ENCODE assay signal across 25 cellular contexts in genomic region chr15:82698711-82699345, GRCh38. TPM values are rescaled to one million over a fixed set of nuclear protein-coding genes. Genes with fewer than 3 reads are reported as not detected.
DNase-seq lines count a peak whose midpoint lies in the region; ATAC-seq, FAIRE-seq and TF ChIP-seq lines count a peak whose summit lies in the region.
"Had no signal": no experiment of that assay in that cellular context is flagged by ENCODE, and none has a peak within 500 bp of the region (broad histone marks: within the 10 kb centered on the region; RNA-seq: fewer than 3 reads in every experiment).

No MANE protein-coding gene starts in this region.

- H3K36me3 Mint-ChIP-seq in natural killer cell treated with Interleukin-12 subunit alpha and Interleukin-12 subunit beta and Interleukin-15 and Interleukin-18, amount 100 ng/mL, for 72 hours: no peaks in the 10 kb centered on the region
- no peaks in the 10 kb centered on the region for H3K36me3 Mint-ChIP-seq in natural killer cell
- H3K36me3 Mint-ChIP-seq: CD8-positive, alpha-beta memory T cell had no signal

- peak; percentile 21 to 37 for ATAC-seq in natural killer cell treated with Interleukin-12 subunit alpha and Interleukin-12 subunit beta and Interleukin-15 and Interleukin-18, amount 100 ng/mL, for 72 hours
- ATAC-seq in natural killer cell (no peak), K562 (peak; percentile 56; the same call in 2 of the 3 replicates), GM21390 (IDR thresholded peaks at IDR 0.05; ENCODE audit: unreplicated experiment) (no peak)

- no peak for FAIRE-seq in K562 (lab: Jason Lieb, UNC)

- 23% methylated on average over 8 of the region's 8 CpGs for WGBS in K562 (ENCODE audit: insufficient coverage, low coverage, missing lambda C conversion rate)

- CTCF ChIA-PET in K562 (lab: Yijun Ruan, JAX; ENCODE audit: low intra/inter-chr PET ratio): no interaction called here

- H3K27me3 ChIP-seq in K562 (ENCODE audit: control insufficient read depth in 2 of 2, insufficient read depth in 2 of 2, low read length in 2 of 2) (peaks cover 14 to 20% of the 10 kb centered on the region in 2 experiments; a peak in 4 of 5 replicates), osteoblast (ENCODE audit: insufficient read depth, low read length) (no peaks in the 10 kb centered on the region), brain microvascular endothelial cell (replicated peaks) (no peaks in the 10 kb centered on the region)

- no peak overlapping the region for H2AFZ ChIP-seq in K562 (ENCODE audit: low read depth, low read length)
- no peak overlapping the region for H2AFZ ChIP-seq in osteoblast (ENCODE audit: low read length)
- H2AFZ ChIP-seq: GM23248 had no signal

- TF ChIP-seq POLR2A in K562 (conservative IDR thresholded peaks at IDR 0.05): no peak

- H3K27me3 Mint-ChIP-seq in natural killer cell treated with Interleukin-12 subunit alpha and Interleukin-12 subunit beta and Interleukin-15 and Interleukin-18, amount 100 ng/mL, for 72 hours: peaks cover 13 to 17% of the 10 kb centered on the region in 2 donors
- peaks cover 0 to 9% of the 10 kb centered on the region in 2 donors for H3K27me3 Mint-ChIP-seq in natural killer cell (ENCODE audit: low read depth in 2 of 2)

- POLR2A ChIA-PET in K562 (lab: Yijun Ruan, JAX): interaction anchor here (0.7 kb wide), 1 partner anchor 45 kb away, joined by 4 read pairs; no protein-coding TSS in a partner anchor

- H3K9me3 Mint-ChIP-seq in natural killer cell treated with Interleukin-12 subunit alpha and Interleukin-12 subunit beta and Interleukin-15 and Interleukin-18, amount 100 ng/mL, for 72 hours: no peaks in the 10 kb centered on the region
- no peaks in the 10 kb centered on the region for H3K9me3 Mint-ChIP-seq in natural killer cell
- H3K9me3 Mint-ChIP-seq: CD8-positive, alpha-beta memory T cell had no signal

- TF ChIP-seq RAD21 in K562 (CRISPR knock-in tag; conservative IDR thresholded peaks at IDR 0.05 in 1 of 2, IDR thresholded peaks at IDR 0.05 in 1 of 2): no peak

- TF ChIP-seq EP300 in K562 (IDR thresholded peaks at IDR 0.05; ENCODE audit: low read length): no peak

- H3K4me1 ChIP-seq in K562 (replicated peaks in 1 of 2; ENCODE audit: control insufficient read depth in 2 of 2, insufficient read depth in 2 of 2, low read length in 2 of 2) (peaks cover 5% of the 10 kb centered on the region in 2 experiments; a peak in 3 of 5 replicates), osteoblast (ENCODE audit: insufficient read depth, low read length) (no peaks in the 10 kb centered on the region)

- H3K27ac Mint-ChIP-seq in natural killer cell treated with Interleukin-12 subunit alpha and Interleukin-12 subunit beta and Interleukin-15 and Interleukin-18, amount 100 ng/mL, for 72 hours: no peak overlapping the region
- no peak overlapping the region for H3K27ac Mint-ChIP-seq in natural killer cell

- in situ Hi-C loops in K562 (cut with MboI) (no loop called here), brain microvascular endothelial cell (cut with HindIII; ENCODE audit: low pct_ligation_motif_present, low sequenced_read_pairs) (no loop called here)

- H3K9me3 ChIP-seq in K562 (replicated peaks; ENCODE audit: control insufficient read depth, insufficient read depth, low read depth, low read length) (no peaks in the 10 kb centered on the region), osteoblast (ENCODE audit: low read depth, low read length) (no peaks in the 10 kb centered on the region)
- H3K9me3 ChIP-seq: SK-N-SH had no signal

- H3K36me3 ChIP-seq in K562 (ENCODE audit: control insufficient read depth, insufficient read depth, low read length): no peaks in the 10 kb centered on the region
- no peaks in the 10 kb centered on the region for H3K36me3 ChIP-seq in osteoblast (ENCODE audit: insufficient read depth, low read length)
- no peaks in the 10 kb centered on the region for H3K36me3 ChIP-seq in brain microvascular endothelial cell (replicated peaks)

- TF ChIP-seq CTCF in natural killer cell (IDR thresholded peaks at IDR 0.05) (no peak), K562 (IDR thresholded peaks at IDR 0.05 in 2 of 3, conservative IDR thresholded peaks at IDR 0.05 in 1 of 3; ENCODE audit: insufficient read depth in 2 of 3, low read depth in 1 of 3, low read length in 3 of 3) (no peak), osteoblast (IDR thresholded peaks at IDR 0.05; ENCODE audit: extremely low read depth, low read depth, low read length) (no peak), brain microvascular endothelial cell (IDR thresholded peaks at IDR 0.05; ENCODE audit: low read depth, low read length, missing control alignments) (no peak)

- H3K9ac ChIP-seq in K562 (ENCODE audit: insufficient read depth in 1 of 2, low read depth in 2 of 2, low read length in 2 of 2): peak overlapping the region in 1 of 2 experiments; percentile 45; a peak in 2 of 4 replicates
- H3K9ac ChIP-seq: GM23248, SK-N-SH had no signal

- H3K9me1 ChIP-seq in K562 (ENCODE audit: control insufficient read depth, insufficient read depth, low read length): no peaks in the 10 kb centered on the region

- DNase-seq in natural killer cell treated with Interleukin-12 subunit alpha and Interleukin-12 subunit beta and Interleukin-15 and Interleukin-18, amount 100 ng/mL, for 72 hours (ENCODE audit: low spot score): no peak
- DNase-seq in natural killer cell (no peak), K562 (ENCODE audit: extremely low read depth in 1 of 4, low spot score in 3 of 4) (peak in 1 of 4 experiments; percentile 20), osteoblast (ENCODE audit: insufficient read length, low spot score, missing footprints) (peak; percentile 49), retina (no peak), brain microvascular endothelial cell (no peak)
- DNase-seq: 8988T; AML-193; C1 segment of cervical spinal cord; Calu3; CD8-positive, alpha-beta memory T cell; GDM1; GM23248; IMR-90; NCI-H1105; NCI-H146; NCI-H2029; NCI-H2227 treated with DMSO at 0.1 percent for 48 hours; NCI-H510A treated with DMSO at 0.1 percent for 48 hours; NCI-H748 treated with DMSO at 0.1 percent for 48 hours; SIG-M5; SK-N-SH had no signal

- BruUV-seq in K562 (replicated peaks; lab: Mats Ljungman, UMichigan): no TSS peak

- no peak overlapping the region for H3K4me3 Mint-ChIP-seq in natural killer cell treated with Interleukin-12 subunit alpha and Interleukin-12 subunit beta and Interleukin-15 and Interleukin-18, amount 100 ng/mL, for 72 hours
- H3K4me3 Mint-ChIP-seq in natural killer cell: no peak overlapping the region

- intact Hi-C loops in natural killer cell (cut with micrococcal nuclease): no loop called here
- intact Hi-C loops in K562 (cut with micrococcal nuclease): no loop called here

- H3K4me3 ChIP-seq in K562 (no peak overlapping the region), osteoblast (ENCODE audit: insufficient read depth, low read length) (no peak overlapping the region), brain microvascular endothelial cell (ENCODE audit: low read depth, low read length) (no peak overlapping the region)
- H3K4me3 ChIP-seq: GM23248 had no signal

- no peaks in the 10 kb centered on the region for H3K79me2 ChIP-seq in K562 (ENCODE audit: control insufficient read depth, insufficient read depth, low read length)
- no peaks in the 10 kb centered on the region for H3K79me2 ChIP-seq in osteoblast (ENCODE audit: insufficient read depth, low read length)

- H4K20me1 ChIP-seq in K562 (replicated peaks; ENCODE audit: control insufficient read depth, insufficient read depth, low read length) (no peaks in the 10 kb centered on the region), osteoblast (ENCODE audit: insufficient read depth, low read length) (no peaks in the 10 kb centered on the region)

- H3K27ac ChIP-seq in K562 (ENCODE audit: extremely low read depth, low read depth, low read length) (no peak overlapping the region), osteoblast (ENCODE audit: low read depth, low read length) (no peak overlapping the region), brain microvascular endothelial cell (no peak overlapping the region)
- H3K27ac ChIP-seq: GM23248, RWPE1 had no signal

- no peaks in the 10 kb centered on the region for H3K4me1 Mint-ChIP-seq in natural killer cell treated with Interleukin-12 subunit alpha and Interleukin-12 subunit beta and Interleukin-15 and Interleukin-18, amount 100 ng/mL, for 72 hours (ENCODE audit: low read depth in 2 of 2)
- H3K4me1 Mint-ChIP-seq in natural killer cell: no peaks in the 10 kb centered on the region
- H3K4me1 Mint-ChIP-seq: CD8-positive, alpha-beta memory T cell had no signal

- H3K4me2 ChIP-seq in K562 (ENCODE audit: insufficient read depth, low read length): no peak overlapping the region
- no peak overlapping the region for H3K4me2 ChIP-seq in osteoblast (ENCODE audit: insufficient read depth, low read length)
- H3K4me2 ChIP-seq: SK-N-SH had no signal

RNA-seq across cellular contexts. Expression of gene AP3B2, which starts 10.8 kb away (rescaled TPM):
- total RNA-seq in natural killer cell treated with Interleukin-12 subunit alpha and Interleukin-12 subunit beta and Interleukin-15 and Interleukin-18, amount 100 ng/mL, for 72 hours: 1 to 10 TPM; 1.1 to 1.4 TPM
- under 1 TPM in 1 of 3 donors, not detected in 2; 0.59 TPM for total RNA-seq in natural killer cell
- total RNA-seq in K562 (2011; cell fraction: chromatin; rRNA removed; ENCODE audit: low replicate concordance): 0.88 and 1.1 TPM in 2 replicates
- 0.33 and 0.66 TPM in 2 replicates for total RNA-seq in K562 (2011; cell fraction: nucleolus; rRNA removed)
- total RNA-seq in K562 (2011; cell fraction: nucleoplasm; rRNA removed): 0.22 and 0.84 TPM in 2 replicates
- total RNA-seq in K562 (2014; rRNA removed): 0.09 TPM in 1 of 2 replicates, not detected in the other
- 0.04 and 0.19 TPM in 2 replicates for total RNA-seq in K562 (2014; rRNA removed; fragmentation: Illumina TruSeq; extraction: Trizol)
- not detected in 2 replicates for total RNA-seq in K562 (2015; rRNA removed; fragmentation: Illumina TruSeq; extraction: Trizol)
- total RNA-seq in K562 (2021): 0.18 TPM in 1 of 2 replicates, not detected in the other
- 0.15 and 0.46 TPM in 2 replicates for polyA plus RNA-seq in K562 (2011; rRNA removed)
- 0.27 and 0.41 TPM in 2 replicates for polyA plus RNA-seq in K562 (2011; cell fraction: cytosol; rRNA removed)
- 1.2 and 1.4 TPM in 2 replicates for polyA plus RNA-seq in K562 (2011; cell fraction: nucleus; rRNA removed)
- polyA plus RNA-seq in K562 (2012): 0.27 and 0.73 TPM in 2 replicates
- 0.13 and 0.14 TPM in 2 replicates for polyA plus RNA-seq in K562 (2014; fragmentation: Illumina TruSeq; extraction: Trizol)
- polyA plus RNA-seq in K562 (2014; fragmentation: Nextera tagmentation; extraction: Ambion mirVana): under 1 TPM; 0.10 to 0.11 TPM
- 0.03 and 0.04 TPM in 2 replicates for polyA plus RNA-seq in K562 (2014; rRNA removed)
- 0.21 TPM in 1 of 2 replicates, not detected in the other for polyA minus RNA-seq in K562 (2011; rRNA and poly(A)+ RNA removed)
- not detected in 2 replicates for polyA minus RNA-seq in K562 (2011; cell fraction: cytosol; rRNA and poly(A)+ RNA removed)
- 0.22 TPM in 1 of 2 replicates, not detected in the other for polyA minus RNA-seq in K562 (2011; cell fraction: nucleus; rRNA and poly(A)+ RNA removed)
- total RNA-seq in osteoblast: under 0.01 and 0.36 TPM in 2 replicates
- total RNA-seq: HT1080, IMR-90 had no signal
- polyA plus RNA-seq: CD8-positive, alpha-beta memory T cell had no signal

RNA-seq across cellular contexts. Expression of gene CPEB1, which starts 51.7 kb away (rescaled TPM):
- under 1 TPM in 1 of 2 donors, not detected in 1; 0.21 TPM for total RNA-seq in natural killer cell treated with Interleukin-12 subunit alpha and Interleukin-12 subunit beta and Interleukin-15 and Interleukin-18, amount 100 ng/mL, for 72 hours
- total RNA-seq in natural killer cell: not detected
- total RNA-seq in K562 (2011; cell fraction: chromatin; rRNA removed; ENCODE audit: low replicate concordance): 28.7 and 54.4 TPM in 2 replicates
- 20.5 and 27.2 TPM in 2 replicates for total RNA-seq in K562 (2011; cell fraction: nucleolus; rRNA removed)
- total RNA-seq in K562 (2011; cell fraction: nucleoplasm; rRNA removed): 38.1 and 39.1 TPM in 2 replicates
- total RNA-seq in K562 (2014; rRNA removed): 6.3 and 10.9 TPM in 2 replicates
- total RNA-seq in K562 (2014; rRNA removed; fragmentation: Illumina TruSeq; extraction: Trizol): 8.9 and 9.7 TPM in 2 replicates
- total RNA-seq in K562 (2015; rRNA removed; fragmentation: Illumina TruSeq; extraction: Trizol): 10.2 and 10.5 TPM in 2 replicates
- total RNA-seq in K562 (2021): 13.4 and 13.7 TPM in 2 replicates
- polyA plus RNA-seq in K562 (2011; rRNA removed): 11.3 and 19.7 TPM in 2 replicates
- 8.0 and 10.2 TPM in 2 replicates for polyA plus RNA-seq in K562 (2011; cell fraction: cytosol; rRNA removed)
- 82.3 and 90.6 TPM in 2 replicates for polyA plus RNA-seq in K562 (2011; cell fraction: nucleus; rRNA removed)
- polyA plus RNA-seq in K562 (2012): 12.4 and 14.5 TPM in 2 replicates
- 9.1 and 11.0 TPM in 2 replicates for polyA plus RNA-seq in K562 (2014; fragmentation: Illumina TruSeq; extraction: Trizol)
- polyA plus RNA-seq in K562 (2014; fragmentation: Nextera tagmentation; extraction: Ambion mirVana): 1 to 10 TPM; 2.2 to 2.8 TPM
- 8.9 and 9.8 TPM in 2 replicates for polyA plus RNA-seq in K562 (2014; rRNA removed)
- 21.3 and 24.0 TPM in 2 replicates for polyA minus RNA-seq in K562 (2011; rRNA and poly(A)+ RNA removed)
- polyA minus RNA-seq in K562 (2011; cell fraction: cytosol; rRNA and poly(A)+ RNA removed): 14.0 and 15.8 TPM in 2 replicates
- 30.6 and 37.4 TPM in 2 replicates for polyA minus RNA-seq in K562 (2011; cell fraction: nucleus; rRNA and poly(A)+ RNA removed)
- 29.2 and 36.6 TPM in 2 replicates for total RNA-seq in osteoblast

Comparison
In these comparisons a context has a peak if more than half of its experiments do, and no peak if none do; other contexts are left out.
1. ATAC-seq: peak in natural killer cell treated with Interleukin-12 subunit alpha and Interleukin-12 subunit beta and Interleukin-15 and Interleukin-18, amount 100 ng/mL, for 72 hours (2 of 2) and K562 (single experiment); none in natural killer cell (0 of 3) and GM21390 (single experiment).
2. RNA of gene CPEB1, which starts 51.7 kb away (total RNA-seq): 29.2 to 36.6 TPM in osteoblast and 6.3 to 54.4 TPM in K562; 0.21 TPM in natural killer cell treated with Interleukin-12 subunit alpha and Interleukin-12 subunit beta and Interleukin-15 and Interleukin-18, amount 100 ng/mL, for 72 hours and not detected in natural killer cell; every median in the first group is over 4 times any median in the second.